20 cellular contexts compared by ENCODE assay signal in the genomic region with DNA sequence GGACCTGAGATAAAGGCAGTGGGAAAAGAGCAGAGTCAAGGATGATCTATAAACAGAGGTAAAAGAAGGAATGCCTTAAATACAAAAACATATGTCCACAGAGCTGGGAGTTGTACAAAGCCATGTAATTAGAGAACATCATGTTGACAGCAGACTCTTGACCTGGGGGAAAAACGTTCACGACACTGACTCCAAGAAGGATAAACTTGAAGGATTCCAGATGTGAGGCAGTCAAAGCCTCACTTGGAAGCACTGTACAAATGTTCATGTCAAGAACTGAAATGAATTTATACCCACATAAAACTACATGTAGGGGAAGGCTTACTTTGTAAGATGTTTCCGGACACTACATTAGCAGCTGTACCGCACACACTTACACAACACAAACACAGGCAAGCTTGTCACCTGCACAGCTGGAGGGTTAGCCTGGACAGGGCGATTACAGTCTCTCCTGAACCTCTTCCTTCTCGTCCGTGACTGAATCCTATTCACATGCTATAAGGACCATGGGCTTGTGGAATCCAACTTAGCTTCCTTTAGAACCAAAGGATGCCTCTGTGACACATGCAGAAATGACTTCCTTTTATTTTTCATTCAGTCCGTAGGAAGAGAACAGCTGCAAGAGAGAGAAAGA.
DNase-seq lines count a peak whose midpoint lies in the region; TF ChIP-seq lines count a peak whose summit lies in the region.
"Had no signal": no experiment of that assay in that cellular context is flagged by ENCODE, and none has a peak within 500 bp of the region (broad histone marks: within the 10 kb centered on the region; RNA-seq: fewer than 3 reads in every experiment).

No MANE protein-coding gene starts in this region.

- no peaks in the 10 kb centered on the region for H3K36me3 Mint-ChIP-seq in activated CD4-positive, alpha-beta memory T cell treated with anti-CD3 and anti-CD28 coated beads, Interleukin-2, amount 10 ng/mL, durations not matched to agents 7 days and 5 days (ENCODE audit: low read depth)
- H3K36me3 Mint-ChIP-seq in activated CD4-positive, alpha-beta memory T cell treated with anti-CD3 and anti-CD28 coated beads for 36 hours, result no peaks in the 10 kb centered on the region
- H3K36me3 Mint-ChIP-seq: activated naive CD4-positive, alpha-beta T cell treated with anti-CD3 and anti-CD28 coated beads, Interleukin-2, amount 50 U/mL, for 72 hours; naive B cell had no signal

- CTCF ChIA-PET in activated CD4-positive, alpha-beta memory T cell treated with anti-CD3 and anti-CD28 coated beads, Interleukin-2, amount 10 ng/mL, durations not matched to agents 7 days and 5 days (lab: Charles Lee), result interaction anchor here (0.9 to 1.1 kb wide), 2 partner anchors 137 to 164 kb away, joined by 3 to 5 read pairs; no protein-coding TSS in a partner anchor
- CTCF ChIA-PET in activated CD4-positive, alpha-beta memory T cell treated with anti-CD3 and anti-CD28 coated beads for 36 hours (lab: Charles Lee), result interaction anchor here (0.9 kb wide), 1 partner anchor 163 kb away, joined by 3 read pairs; no protein-coding TSS in a partner anchor

- intact Hi-C loops in activated CD4-positive, alpha-beta memory T cell treated with anti-CD3 and anti-CD28 coated beads for 36 hours (cut with micrococcal nuclease), result no loop called here

- H3K27me3 ChIP-seq in rectal smooth muscle tissue (ENCODE audit: control insufficient read depth, insufficient read depth, low read length), result no peaks in the 10 kb centered on the region
- H3K27me3 ChIP-seq: BLaER1, breast epithelium had no signal

- no peak for TF ChIP-seq CTCF in fibroblast of villous mesenchyme (IDR thresholded peaks at IDR 0.05; ENCODE audit: insufficient read depth, low read depth, low read length)

- H3K4me3 Mint-ChIP-seq in activated CD4-positive, alpha-beta memory T cell treated with anti-CD3 and anti-CD28 coated beads, Interleukin-2, amount 10 ng/mL, durations not matched to agents 7 days and 5 days, result peak overlapping the region; percentile 39
- no peak overlapping the region for H3K4me3 Mint-ChIP-seq in activated CD4-positive, alpha-beta memory T cell treated with anti-CD3 and anti-CD28 coated beads for 36 hours
- H3K4me3 Mint-ChIP-seq: naive B cell had no signal

- no peak for DNase-seq in activated CD4-positive, alpha-beta memory T cell treated with anti-CD3 and anti-CD28 coated beads, Interleukin-2, amount 10 ng/mL, durations not matched to agents 7 days and 5 days
- no peak for DNase-seq in activated CD4-positive, alpha-beta memory T cell treated with anti-CD3 and anti-CD28 coated beads for 36 hours
- DNase-seq in RPMI7951 (ENCODE audit: low read depth) (peak; percentile 54), fibroblast of villous mesenchyme (ENCODE audit: low read depth) (peak; percentile 31), SIG-M5 (lab: John Stamatoyannopoulos, UW) (no peak), NCI-H2171 (lab: John Stamatoyannopoulos, UW) (no peak), globus pallidus (ENCODE audit: low spot score) (no peak)
- DNase-seq: erythroblast; GDM1; KBM-7; naive B cell; NCI-H2029 treated with DMSO at 0.1 percent for 48 hours; NCI-H446 treated with DMSO at 0.1 percent for 48 hours; NK-92 treated with Interleukin-12 subunit alpha and Interleukin-12 subunit beta, amount 100 ng/mL, for 24 hours; psoas muscle had no signal

- POLR2A ChIA-PET in activated CD4-positive, alpha-beta memory T cell treated with anti-CD3 and anti-CD28 coated beads, Interleukin-2, amount 10 ng/mL, durations not matched to agents 7 days and 5 days (lab: Charles Lee), result interaction anchor here (0.6 to 1.1 kb wide), 2 partner anchors 18 to 89 kb away, joined by 3 read pairs; partner anchors contain the start of gene ACP1
- POLR2A ChIA-PET in activated CD4-positive, alpha-beta memory T cell treated with anti-CD3 and anti-CD28 coated beads for 36 hours (lab: Charles Lee), result interaction anchor here (1.0 to 1.5 kb wide), 2 partner anchors 10 to 128 kb away, joined by 3 read pairs; no protein-coding TSS in a partner anchor

- no peak overlapping the region for H3K9ac ChIP-seq in rectal smooth muscle tissue (ENCODE audit: low read length)
- H3K9ac ChIP-seq: BLaER1 had no signal

- H3K4me3 ChIP-seq in fibroblast of villous mesenchyme (ENCODE audit: low read depth, low read length) (no peak overlapping the region), rectal smooth muscle tissue (ENCODE audit: low read length) (peak overlapping the region; percentile 23)
- H3K4me3 ChIP-seq: A549, BLaER1, breast epithelium, psoas muscle had no signal

- no peak overlapping the region for H3K27ac Mint-ChIP-seq in activated CD4-positive, alpha-beta memory T cell treated with anti-CD3 and anti-CD28 coated beads, Interleukin-2, amount 10 ng/mL, durations not matched to agents 7 days and 5 days
- no peak overlapping the region for H3K27ac Mint-ChIP-seq in activated CD4-positive, alpha-beta memory T cell treated with anti-CD3 and anti-CD28 coated beads for 36 hours
- H3K27ac Mint-ChIP-seq: activated naive CD4-positive, alpha-beta T cell treated with anti-CD3 and anti-CD28 coated beads, Interleukin-2, amount 50 U/mL, for 72 hours had no signal

- peaks cover 31% of the 10 kb centered on the region for H3K4me1 Mint-ChIP-seq in activated CD4-positive, alpha-beta memory T cell treated with anti-CD3 and anti-CD28 coated beads, Interleukin-2, amount 10 ng/mL, durations not matched to agents 7 days and 5 days
- H3K4me1 Mint-ChIP-seq in activated CD4-positive, alpha-beta memory T cell treated with anti-CD3 and anti-CD28 coated beads for 36 hours (ENCODE audit: low read depth), result peaks cover 33% of the 10 kb centered on the region
- H3K4me1 Mint-ChIP-seq: naive B cell had no signal

- H3K36me3 ChIP-seq in rectal smooth muscle tissue (ENCODE audit: control insufficient read depth, insufficient read depth, low read length), result no peaks in the 10 kb centered on the region
- H3K36me3 ChIP-seq: BLaER1, breast epithelium had no signal

- no peaks in the 10 kb centered on the region for H3K4me1 ChIP-seq in rectal smooth muscle tissue (ENCODE audit: control insufficient read depth, insufficient read depth, low read length)
- H3K4me1 ChIP-seq: A549, breast epithelium, psoas muscle had no signal

- H3K27ac ChIP-seq in rectal smooth muscle tissue (ENCODE audit: low read depth, low read length), result peak overlapping the region; percentile 47
- H3K27ac ChIP-seq: A549, BLaER1, breast epithelium, psoas muscle had no signal

- H3K9me3 Mint-ChIP-seq in activated CD4-positive, alpha-beta memory T cell treated with anti-CD3 and anti-CD28 coated beads, Interleukin-2, amount 10 ng/mL, durations not matched to agents 7 days and 5 days, result no peaks in the 10 kb centered on the region
- no peaks in the 10 kb centered on the region for H3K9me3 Mint-ChIP-seq in activated CD4-positive, alpha-beta memory T cell treated with anti-CD3 and anti-CD28 coated beads for 36 hours
- H3K9me3 Mint-ChIP-seq: activated naive CD4-positive, alpha-beta T cell treated with anti-CD3 and anti-CD28 coated beads, Interleukin-2, amount 50 U/mL, for 72 hours had no signal

- peaks cover 21% of the 10 kb centered on the region for H3K27me3 Mint-ChIP-seq in activated CD4-positive, alpha-beta memory T cell treated with anti-CD3 and anti-CD28 coated beads, Interleukin-2, amount 10 ng/mL, durations not matched to agents 7 days and 5 days
- no peaks in the 10 kb centered on the region for H3K27me3 Mint-ChIP-seq in activated CD4-positive, alpha-beta memory T cell treated with anti-CD3 and anti-CD28 coated beads for 36 hours

Comparison
In these comparisons a context has a peak if more than half of its experiments do, and no peak if none do; other contexts are left out.
1. DNase-seq: peak in RPMI7951 (single experiment) and fibroblast of villous mesenchyme (single experiment); none in activated CD4-positive, alpha-beta memory T cell treated with anti-CD3 and anti-CD28 coated beads, Interleukin-2, amount 10 ng/mL, durations not matched to agents 7 days and 5 days (single experiment), activated CD4-positive, alpha-beta memory T cell treated with anti-CD3 and anti-CD28 coated beads for 36 hours (single experiment), SIG-M5 (single experiment), NCI-H2171 (single experiment) and globus pallidus (single experiment).